Comparison of ENCODE assay signal across 8 cellular contexts in the genomic region with DNA sequence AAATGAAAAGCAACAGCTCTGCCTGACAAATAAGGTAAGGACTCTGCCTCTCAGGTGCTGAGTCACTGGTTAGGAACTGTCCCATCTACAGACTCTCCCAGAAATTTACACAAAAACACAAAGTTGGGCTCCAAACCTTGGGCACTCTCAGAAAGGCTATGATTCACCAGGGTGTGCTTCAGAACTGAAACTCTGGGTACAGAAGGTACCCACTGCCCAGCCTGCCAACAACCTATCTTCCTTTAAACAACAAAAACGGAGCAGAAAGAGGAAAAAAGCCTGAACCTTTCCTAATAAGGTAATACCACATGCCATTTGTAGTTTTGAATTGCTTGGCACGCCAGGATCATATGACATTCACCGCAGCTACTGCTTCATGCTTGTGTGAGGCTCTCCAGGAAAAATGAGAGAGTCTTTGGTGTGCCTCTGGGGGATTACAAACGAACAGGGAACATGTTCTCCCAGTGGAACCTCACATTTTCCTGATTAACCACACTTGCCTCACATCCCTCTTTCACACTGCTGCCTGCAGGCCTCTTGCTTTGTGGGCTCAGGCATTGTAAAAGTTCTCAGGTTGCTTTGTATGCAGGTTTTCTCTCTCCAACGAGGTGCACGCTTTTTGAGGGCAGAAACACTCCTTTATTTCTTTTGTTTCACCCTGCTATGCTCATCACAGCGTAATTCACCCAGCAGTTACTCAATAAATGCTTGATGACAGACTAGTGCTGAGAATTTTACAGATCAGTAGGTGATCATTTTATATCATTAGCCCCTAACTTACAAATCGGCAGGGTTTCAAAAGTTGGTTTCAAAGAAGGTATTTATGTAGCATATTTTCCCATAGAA.
A peak's percentile ranks its signal among the peaks of the same experiment; 100 is the strongest.
DNase-seq lines count a peak whose midpoint lies in the region; ATAC-seq, FAIRE-seq and TF ChIP-seq lines count a peak whose summit lies in the region.

No MANE protein-coding gene starts in this region.

- DNase-seq in A673 (ENCODE audit: low spot score) (peak; percentile 71), H54 (ENCODE audit: insufficient read length, low spot score) (no peak), RWPE2 (ENCODE audit: low spot score) (peak; percentile 86), foreskin melanocyte (peak; percentile 94), renal cortical epithelial cell (ENCODE audit: low read depth) (peak; percentile 98), NK-92 (lab: John Stamatoyannopoulos, UW; ENCODE audit: unreplicated experiment) (no peak), NCI-H345 (lab: John Stamatoyannopoulos, UW) (no peak)

- no peaks in the 10 kb centered on the region for H3K27me3 ChIP-seq in A673 (replicated peaks; ENCODE audit: insufficient read depth, low read depth, low read length, poor library complexity)
- no peaks in the 10 kb centered on the region for H3K27me3 ChIP-seq in RWPE2 (ENCODE audit: insufficient read depth, poor library complexity, severe bottlenecking)

- TF ChIP-seq CTCF in A673 (conservative IDR thresholded peaks at IDR 0.05; ENCODE audit: low read depth, low read length) = no peak
- TF ChIP-seq CTCF in RWPE2 (IDR thresholded peaks at IDR 0.05; ENCODE audit: poor library complexity, severe bottlenecking) = no peak

- ATAC-seq in RWPE2 (ENCODE audit: low read depth) (peak; percentile 88), HG02571 (IDR thresholded peaks at IDR 0.05; ENCODE audit: unreplicated experiment) (no peak)

- H3K27ac ChIP-seq in A673 (ENCODE audit: low read depth, low read length, poor library complexity, severe bottlenecking) (peak overlapping the region; percentile 88), RWPE2 (ENCODE audit: poor library complexity, severe bottlenecking) (peak overlapping the region; percentile 100)

- H3K4me1 ChIP-seq in A673 (ENCODE audit: insufficient read depth, low read length, poor library complexity, severe bottlenecking) (peaks cover 56% of the 10 kb centered on the region), RWPE2 (ENCODE audit: insufficient read depth, poor library complexity, severe bottlenecking) (peaks cover 72% of the 10 kb centered on the region)

- CTCF ChIA-PET in A673 (lab: Charles Lee) = no interaction called here

- H3K4me3 ChIP-seq in A673 (ENCODE audit: low read depth, low read length, poor library complexity, severe bottlenecking) (no peak overlapping the region), RWPE2 (ENCODE audit: severe bottlenecking) (peak overlapping the region; percentile 5)

- peak; percentile 50 for FAIRE-seq in H54 (lab: Jason Lieb, UNC)

- intact Hi-C loops in A673 (cut with micrococcal nuclease; ENCODE audit: unreplicated experiment) = no loop called here

- no peak for TF ChIP-seq POLR2A in H54 (IDR thresholded peaks at IDR 0.05; ENCODE audit: low read depth, low read length)

- no TSS peak for BruUV-seq in A673 (replicated peaks; lab: Mats Ljungman, UMichigan)

- H3K36me3 ChIP-seq in A673 (ENCODE audit: insufficient read depth, low read length, poor library complexity, severe bottlenecking) (no peaks in the 10 kb centered on the region), RWPE2 (ENCODE audit: low read depth) (no peaks in the 10 kb centered on the region)

- no peaks in the 10 kb centered on the region for H3K9me3 ChIP-seq in A673 (ENCODE audit: low read depth, low read length, poor library complexity, severe bottlenecking)
- no peaks in the 10 kb centered on the region for H3K9me3 ChIP-seq in RWPE2 (ENCODE audit: severe bottlenecking)

- POLR2A ChIA-PET in A673 (lab: Charles Lee; ENCODE audit: low non-redundant PET) = interaction anchor here (0.5 kb wide), 1 partner anchor 40 kb away, joined by 4 read pairs; no protein-coding TSS in a partner anchor

Comparison
In these comparisons a context has a peak if more than half of its experiments do, and no peak if none do; other contexts are left out.
1. DNase-seq: peak in A673 (single experiment), RWPE2 (single experiment), foreskin melanocyte (single experiment) and renal cortical epithelial cell (single experiment); none in H54 (single experiment), NK-92 (single experiment) and NCI-H345 (single experiment).